In the genomic region with DNA sequence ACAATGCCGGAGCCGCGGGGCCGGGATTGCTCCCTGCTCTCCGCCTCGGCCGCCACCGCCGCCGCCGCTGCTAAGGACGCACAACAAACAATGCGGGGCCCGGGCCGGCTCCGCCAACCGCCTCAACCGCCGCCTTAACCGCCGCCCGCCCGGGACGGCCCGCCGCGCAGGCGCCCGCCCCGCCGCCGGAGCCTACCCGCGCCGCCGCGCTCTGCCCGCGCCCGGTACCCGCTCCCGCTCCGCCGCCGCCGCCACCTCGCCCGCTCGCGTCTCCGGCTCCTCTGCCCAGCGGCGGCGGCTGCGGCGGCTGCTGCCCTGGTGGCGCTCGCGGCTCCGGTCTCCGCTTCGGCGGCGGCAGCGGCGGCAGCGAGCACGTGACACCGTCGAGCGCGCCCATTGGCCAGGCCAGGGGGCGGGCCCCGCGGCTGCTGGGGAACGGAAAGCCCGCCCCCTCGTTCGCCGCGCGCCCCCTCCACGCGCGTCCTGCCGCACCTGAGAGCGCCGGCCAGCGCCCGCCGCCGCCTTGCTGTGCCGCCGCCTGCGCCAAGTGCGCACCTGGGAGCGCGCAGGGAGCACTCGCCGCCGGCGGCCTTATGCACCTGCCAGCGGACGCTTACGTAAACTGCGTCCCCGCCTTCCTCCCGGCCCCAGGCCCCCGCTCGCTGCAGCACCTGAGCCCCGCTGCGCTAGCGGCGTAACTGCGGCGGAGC, we compare ENCODE assay signal across 8 cellular contexts. TPM values are rescaled to one million over a fixed set of nuclear protein-coding genes. Genes with fewer than 3 reads are reported as not detected.
DNase-seq lines count a peak whose midpoint lies in the region; ATAC-seq and TF ChIP-seq lines count a peak whose summit lies in the region.

A gene (minus strand): TSS at position 347 of the 710 bp plus-strand sequence. CDS start 84,452 bp downstream, outside the sequence.

- DNase-seq in DMS53 treated with DMSO at 0.1 percent for 48 hours (lab: John Stamatoyannopoulos, UW; ENCODE audit: unreplicated experiment), result peak; percentile 89
- DNase-seq in KG1 (lab: John Stamatoyannopoulos, UW), result peak; percentile 94
- peak; percentile 90 to 95 for DNase-seq in activated T-cell treated with anti-CD3 and anti-CD28 coated beads, Interleukin-2, amount 50 U/mL, for 48 hours
- DNase-seq in fibroblast of gingiva (ENCODE audit: low read depth), result peak; percentile 71
- peak; percentile 90 to 98 (median 96) for DNase-seq in naive thymus-derived CD4-positive, alpha-beta T cell

- H3K4me1 ChIP-seq in naive thymus-derived CD4-positive, alpha-beta T cell (ENCODE audit: control insufficient read depth in 2 of 2, insufficient read depth in 2 of 2, low read length in 2 of 2), result peaks cover 3 to 12% of the 10 kb centered on the region in 2 donors

- H3K4me1 Mint-ChIP-seq in naive thymus-derived CD4-positive, alpha-beta T cell, result peaks cover 26 to 45% (median 40%) of the 10 kb centered on the region in 7 donors
- peaks cover 50% of the 10 kb centered on the region for H3K4me1 Mint-ChIP-seq in stimulated activated memory B cell treated with anti-CD40 and anti-IgM and Interleukin-4, amounts not matched to agents 10 μg/mL and 1 μg/mL and 100 μg/mL, for 72 hours

- H3K9me3 ChIP-seq in naive thymus-derived CD4-positive, alpha-beta T cell (ENCODE audit: control insufficient read depth in 2 of 3, low read length in 3 of 3), result no peaks in the 10 kb centered on the region

- no peaks in the 10 kb centered on the region for H3K36me3 ChIP-seq in naive thymus-derived CD4-positive, alpha-beta T cell (ENCODE audit: control insufficient read depth in 2 of 3, insufficient read depth in 3 of 3, low read length in 3 of 3)

- H3K36me3 Mint-ChIP-seq in naive thymus-derived CD4-positive, alpha-beta T cell, result no peaks in the 10 kb centered on the region
- no peaks in the 10 kb centered on the region for H3K36me3 Mint-ChIP-seq in stimulated activated memory B cell treated with anti-CD40 and anti-IgM and Interleukin-4, amounts not matched to agents 10 μg/mL and 1 μg/mL and 100 μg/mL, for 72 hours

- H3K9me3 Mint-ChIP-seq in naive thymus-derived CD4-positive, alpha-beta T cell, result no peaks in the 10 kb centered on the region
- no peaks in the 10 kb centered on the region for H3K9me3 Mint-ChIP-seq in stimulated activated memory B cell treated with anti-CD40 and anti-IgM and Interleukin-4, amounts not matched to agents 10 μg/mL and 1 μg/mL and 100 μg/mL, for 72 hours

- H3K27me3 Mint-ChIP-seq in naive thymus-derived CD4-positive, alpha-beta T cell, result peaks cover 0 to 9% (median 0%) of the 10 kb centered on the region in 5 donors
- no peaks in the 10 kb centered on the region for H3K27me3 Mint-ChIP-seq in stimulated activated memory B cell treated with anti-CD40 and anti-IgM and Interleukin-4, amounts not matched to agents 10 μg/mL and 1 μg/mL and 100 μg/mL, for 72 hours

- intact Hi-C loops in naive thymus-derived CD4-positive, alpha-beta T cell (cut with micrococcal nuclease), result loop anchor here (1.0 to 10.0 kb wide), 17 partner anchors 37 to 1584 kb away; a partner anchor contains a TSS

- H3K27ac ChIP-seq in naive thymus-derived CD4-positive, alpha-beta T cell (ENCODE audit: low read depth, low read length), result peak within 1 kb of the TSS; percentile 78

- peak within 1 kb of the TSS; percentile 76 for H3K4me3 ChIP-seq in naive thymus-derived CD4-positive, alpha-beta T cell (ENCODE audit: low read length)

- H3K27me3 ChIP-seq in naive thymus-derived CD4-positive, alpha-beta T cell (ENCODE audit: control insufficient read depth in 2 of 2, insufficient read depth in 2 of 2, low read length in 2 of 2), result no peaks in the 10 kb centered on the region

- POLR2A ChIA-PET in naive thymus-derived CD4-positive, alpha-beta T cell (lab: Charles Lee), result interaction anchor here (1.0 to 1.9 kb wide), 5 partner anchors 8 to 71 kb away, joined by 3 to 14 read pairs (median 8); no protein-coding TSS in a partner anchor

- H3K27ac Mint-ChIP-seq in naive thymus-derived CD4-positive, alpha-beta T cell, result peak within 1 kb of the TSS; percentile 37 to 90 (median 74)
- H3K27ac Mint-ChIP-seq in stimulated activated memory B cell treated with anti-CD40 and anti-IgM and Interleukin-4, amounts not matched to agents 10 μg/mL and 1 μg/mL and 100 μg/mL, for 72 hours, result peak within 1 kb of the TSS; percentile 85

- peak; percentile 82 for ATAC-seq in GM21737 (IDR thresholded peaks at IDR 0.05; ENCODE audit: unreplicated experiment)
- ATAC-seq in naive thymus-derived CD4-positive, alpha-beta T cell, result peak; percentile 96
- peak; percentile 95 for ATAC-seq in stimulated activated memory B cell treated with anti-CD40 and anti-IgM and Interleukin-4, amounts not matched to agents 10 μg/mL and 1 μg/mL and 100 μg/mL, for 72 hours

- CTCF ChIA-PET in naive thymus-derived CD4-positive, alpha-beta T cell (lab: Charles Lee), result interaction anchor here (1.8 kb wide), 1 partner anchor 81 kb away, joined by 7 read pairs; no protein-coding TSS in a partner anchor

- H3K4me3 Mint-ChIP-seq in naive thymus-derived CD4-positive, alpha-beta T cell, result peak within 1 kb of the TSS; percentile 72 to 97 (median 83)
- peak within 1 kb of the TSS; percentile 87 for H3K4me3 Mint-ChIP-seq in stimulated activated memory B cell treated with anti-CD40 and anti-IgM and Interleukin-4, amounts not matched to agents 10 μg/mL and 1 μg/mL and 100 μg/mL, for 72 hours

TF ChIP-seq in PFSK-1, 5 proteins besides CTCF, POLR2A, EP300 and RAD21:
- TF ChIP-seq, protein P1, sequence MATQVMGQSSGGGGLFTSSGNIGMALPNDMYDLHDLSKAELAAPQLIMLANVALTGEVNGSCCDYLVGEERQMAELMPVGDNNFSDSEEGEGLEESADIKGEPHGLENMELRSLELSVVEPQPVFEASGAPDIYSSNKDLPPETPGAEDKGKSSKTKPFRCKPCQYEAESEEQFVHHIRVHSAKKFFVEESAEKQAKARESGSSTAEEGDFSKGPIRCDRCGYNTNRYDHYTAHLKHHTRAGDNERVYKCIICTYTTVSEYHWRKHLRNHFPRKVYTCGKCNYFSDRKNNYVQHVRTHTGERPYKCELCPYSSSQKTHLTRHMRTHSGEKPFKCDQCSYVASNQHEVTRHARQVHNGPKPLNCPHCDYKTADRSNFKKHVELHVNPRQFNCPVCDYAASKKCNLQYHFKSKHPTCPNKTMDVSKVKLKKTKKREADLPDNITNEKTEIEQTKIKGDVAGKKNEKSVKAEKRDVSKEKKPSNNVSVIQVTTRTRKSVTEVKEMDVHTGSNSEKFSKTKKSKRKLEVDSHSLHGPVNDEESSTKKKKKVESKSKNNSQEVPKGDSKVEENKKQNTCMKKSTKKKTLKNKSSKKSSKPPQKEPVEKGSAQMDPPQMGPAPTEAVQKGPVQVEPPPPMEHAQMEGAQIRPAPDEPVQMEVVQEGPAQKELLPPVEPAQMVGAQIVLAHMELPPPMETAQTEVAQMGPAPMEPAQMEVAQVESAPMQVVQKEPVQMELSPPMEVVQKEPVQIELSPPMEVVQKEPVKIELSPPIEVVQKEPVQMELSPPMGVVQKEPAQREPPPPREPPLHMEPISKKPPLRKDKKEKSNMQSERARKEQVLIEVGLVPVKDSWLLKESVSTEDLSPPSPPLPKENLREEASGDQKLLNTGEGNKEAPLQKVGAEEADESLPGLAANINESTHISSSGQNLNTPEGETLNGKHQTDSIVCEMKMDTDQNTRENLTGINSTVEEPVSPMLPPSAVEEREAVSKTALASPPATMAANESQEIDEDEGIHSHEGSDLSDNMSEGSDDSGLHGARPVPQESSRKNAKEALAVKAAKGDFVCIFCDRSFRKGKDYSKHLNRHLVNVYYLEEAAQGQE (IDR thresholded peaks at IDR 0.05; ENCODE audit: insufficient read depth in 1 of 2, low read depth in 2 of 2, low read length in 2 of 2), result no peak
- TF ChIP-seq TAF1 (IDR thresholded peaks at IDR 0.05; ENCODE audit: borderline replicate concordance, insufficient read depth, low read length) (no peak), FOXP2 (optimal IDR thresholded peaks at IDR 0.05; ENCODE audit: borderline replicate concordance, extremely low read depth, extremely low read length, insufficient read depth) (peak; percentile 12), POLR2AphosphoS5 (IDR thresholded peaks at IDR 0.05; ENCODE audit: low read depth, low read length) (no peak), SIN3A (IDR thresholded peaks at IDR 0.05; ENCODE audit: borderline replicate concordance, insufficient read depth, low read length) (no peak)
TF ChIP-seq in PFSK-1: peak in this region for 1.

RNA-seq across cellular contexts. Expression of the gene that starts here (rescaled TPM):
- polyA plus RNA-seq in PFSK-1 (2012; ENCODE audit: insufficient read length, low read depth), result 20.0 TPM
- 10 to 100 TPM; 14.5 to 28.8 (median 17.5) TPM for total RNA-seq in naive thymus-derived CD4-positive, alpha-beta T cell
- polyA plus RNA-seq in naive thymus-derived CD4-positive, alpha-beta T cell, result 10 to 100 TPM; 20.6 to 22.3 TPM

Comparison
In these comparisons a context has a peak if more than half of its experiments do, and no peak if none do; other contexts are left out.
1. Peak in every context shown above with its lines: DNase-seq, ATAC-seq, H3K4me3 ChIP-seq and H3K27ac ChIP-seq.